In the genomic region with DNA sequence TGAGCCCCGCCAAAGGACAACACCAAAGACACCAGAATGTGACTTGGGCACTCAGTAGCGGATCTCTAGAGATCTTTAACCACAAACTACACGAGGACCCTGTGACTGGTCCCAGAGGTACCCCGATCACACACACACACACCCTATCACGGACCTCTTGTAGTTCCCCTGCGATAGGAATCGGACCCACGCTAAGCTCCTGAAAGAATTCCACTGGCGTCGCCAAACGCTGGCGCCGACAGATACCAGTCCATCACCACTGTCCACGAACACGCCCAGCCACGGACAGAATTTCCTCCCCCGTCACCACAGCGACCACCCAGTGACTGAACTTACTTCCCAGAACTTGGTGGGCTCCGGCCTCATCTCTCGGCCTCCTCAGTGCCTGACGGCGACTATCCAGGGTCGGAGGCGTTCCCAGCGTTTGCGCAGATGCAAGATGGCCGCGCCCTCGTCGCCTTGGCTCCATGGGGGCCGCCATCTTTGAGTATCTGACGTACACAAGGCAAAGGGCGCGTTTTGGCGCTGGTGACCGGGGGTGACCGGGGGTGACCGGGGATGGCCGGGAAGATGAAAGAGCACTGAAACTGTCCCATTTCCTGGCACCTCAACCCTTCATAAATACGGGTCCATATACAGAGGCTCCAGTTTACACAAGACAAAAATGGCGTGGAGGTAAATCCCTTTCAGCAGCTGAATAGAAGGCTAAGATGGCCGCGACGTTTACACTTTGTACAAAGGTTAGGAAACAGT, we compare ENCODE assay signal across 8 cellular contexts. TPM values are rescaled to one million over a fixed set of nuclear protein-coding genes. Genes with fewer than 3 reads are reported as not detected.
DNase-seq lines count a peak whose midpoint lies in the region; ATAC-seq and TF ChIP-seq lines count a peak whose summit lies in the region.

A gene (minus strand): TSS at position 407 of the 753 bp plus-strand sequence. CDS start 4,500 bp downstream, outside the sequence.

- H3K9me3 Mint-ChIP-seq in IgD-negative memory B cell, result peaks cover 6 to 28% (median 16%) of the 10 kb centered on the region in 3 donors
- H3K9me3 Mint-ChIP-seq in nephron, result peaks cover 63% of the 10 kb centered on the region

- ATAC-seq in GM21423 (IDR thresholded peaks at IDR 0.05; ENCODE audit: unreplicated experiment), result peak; percentile 95

- peaks cover 18% of the 10 kb centered on the region for H3K36me3 Mint-ChIP-seq in IgD-negative memory B cell
- H3K36me3 Mint-ChIP-seq in nephron (ENCODE audit: low read depth), result peaks cover 76% of the 10 kb centered on the region

- peak within 1 kb of the TSS; percentile 92 to 100 (median 98) for H3K4me3 Mint-ChIP-seq in IgD-negative memory B cell
- H3K4me3 Mint-ChIP-seq in nephron, result peak within 1 kb of the TSS; percentile 94 to 99 (median 95)

- H3K4me1 Mint-ChIP-seq in IgD-negative memory B cell (peaks cover 9 to 13% (median 12%) of the 10 kb centered on the region in 3 donors), nephron (peaks cover 10% of the 10 kb centered on the region)

- DNase-seq in D341Med (ENCODE audit: low spot score), result peak; percentile 87
- DNase-seq in RPMI7951 (ENCODE audit: low read depth), result peak; percentile 87
- DNase-seq in activated gamma-delta T cell (lab: John Stamatoyannopoulos, UW), result peak; percentile 60
- peak; percentile 69 for DNase-seq in fibroblast of the conjunctiva (ENCODE audit: low read depth)
- DNase-seq in stimulated activated naive CD4-positive, alpha-beta T cell treated with Interleukin-2 at 50 U/mL for 16 hours (lab: John Stamatoyannopoulos, UW), result peak; percentile 82

- H3K27ac Mint-ChIP-seq in IgD-negative memory B cell, result peak within 1 kb of the TSS; percentile 63 to 97 (median 95)
- peak within 1 kb of the TSS; percentile 97 to 99 (median 97) for H3K27ac Mint-ChIP-seq in nephron

- no peaks in the 10 kb centered on the region for H3K27me3 Mint-ChIP-seq in IgD-negative memory B cell
- no peaks in the 10 kb centered on the region for H3K27me3 Mint-ChIP-seq in nephron (ENCODE audit: low read depth)

- TF ChIP-seq CTCF in nephron (IDR thresholded peaks at IDR 0.05; ENCODE audit: unreplicated experiment in 3 of 3), result no peak

RNA-seq across cellular contexts. Expression of the gene that starts here (rescaled TPM):
- polyA plus RNA-seq in IgD-negative memory B cell, result 8.4 TPM
- total RNA-seq in RPMI7951 (2014; rRNA removed; shearing (Covaris generic)), result 10.9 and 16.6 TPM in 2 replicates

Comparison
In these comparisons a context has a peak if more than half of its experiments do, and no peak if none do; other contexts are left out.
1. Peak in every context shown above with its lines: DNase-seq and ATAC-seq.